19 cellular contexts compared by ENCODE assay signal in the genomic region with DNA sequence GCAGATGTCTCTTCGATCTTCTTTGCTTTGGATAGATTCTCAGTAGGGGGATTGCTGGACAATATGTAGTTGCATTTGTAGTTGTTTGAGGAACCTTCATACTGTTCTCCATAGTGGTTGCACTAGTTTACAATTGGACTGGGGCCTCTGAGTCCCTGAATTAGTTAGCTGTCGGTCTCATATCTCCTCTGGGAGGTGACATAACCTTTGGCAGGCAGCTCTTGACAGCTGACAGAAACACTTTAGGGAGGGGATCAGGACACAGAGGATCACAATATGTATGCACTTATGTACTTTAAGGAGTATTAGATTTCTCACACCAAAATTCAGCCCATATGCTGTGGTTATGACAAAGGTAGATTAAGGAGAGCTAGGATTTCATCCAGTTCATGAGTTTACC.
DNase-seq lines count a peak whose midpoint lies in the region; ATAC-seq, FAIRE-seq and TF ChIP-seq lines count a peak whose summit lies in the region.
"Had no signal": no experiment of that assay in that cellular context is flagged by ENCODE, and none has a peak within 500 bp of the region (broad histone marks: within the 10 kb centered on the region; RNA-seq: fewer than 3 reads in every experiment).

No MANE protein-coding gene starts in this region.

- H3K27me3 ChIP-seq in heart left ventricle: no peaks in the 10 kb centered on the region
- no peaks in the 10 kb centered on the region for H3K27me3 ChIP-seq in naive thymus-derived CD4-positive, alpha-beta T cell (ENCODE audit: control insufficient read depth in 2 of 2, insufficient read depth in 2 of 2, low read length in 2 of 2)
- H3K27me3 ChIP-seq: BLaER1 treated with 17β-estradiol and CSF1 and Interleukin-3, amounts not matched to agents 10 nM and 100 nM had no signal

- POLR2A ChIA-PET in naive thymus-derived CD4-positive, alpha-beta T cell (lab: Charles Lee): no interaction called here

- no peaks in the 10 kb centered on the region for H3K36me3 ChIP-seq in heart left ventricle
- H3K36me3 ChIP-seq in naive thymus-derived CD4-positive, alpha-beta T cell (ENCODE audit: control insufficient read depth in 2 of 3, insufficient read depth in 3 of 3, low read length in 3 of 3): no peaks in the 10 kb centered on the region
- H3K36me3 ChIP-seq: BLaER1 treated with 17β-estradiol and CSF1 and Interleukin-3, amounts not matched to agents 10 nM and 100 nM had no signal

- no peak for TF ChIP-seq POLR2A in heart left ventricle (IDR thresholded peaks at IDR 0.05)

- intact Hi-C loops in heart left ventricle (cut with DNase I) (no loop called here), cardiac septum (cut with DNase I) (no loop called here)
- intact Hi-C loops in naive thymus-derived CD4-positive, alpha-beta T cell (cut with micrococcal nuclease): no loop called here

- DNase-seq in heart left ventricle (no peak), cardiac septum (ENCODE audit: low spot score) (no peak), NCI-H2171 (lab: John Stamatoyannopoulos, UW) (peak; percentile 69), NCI-H69 (lab: John Stamatoyannopoulos, UW) (peak; percentile 58), HTR-8/SVneo (ENCODE audit: insufficient read length, low spot score) (no peak), SIG-M5 (lab: John Stamatoyannopoulos, UW) (no peak)
- no peak for DNase-seq in naive thymus-derived CD4-positive, alpha-beta T cell
- DNase-seq: Calu3; CD8-positive, alpha-beta T cell; DMS153; DMS79; GF-D8; HCEC 1CT; IMR-90 had no signal

- no peak for FAIRE-seq in HTR-8/SVneo (lab: Jason Lieb, UNC)
- FAIRE-seq: H54 had no signal

- no peak overlapping the region for H3K27ac ChIP-seq in heart left ventricle
- no peak overlapping the region for H3K27ac ChIP-seq in naive thymus-derived CD4-positive, alpha-beta T cell (ENCODE audit: low read depth, low read length)
- H3K27ac ChIP-seq: BLaER1 treated with 17β-estradiol and CSF1 and Interleukin-3, amounts not matched to agents 10 nM and 100 nM; HL-60 had no signal

- peaks cover 0 to 35% (median 2%) of the 10 kb centered on the region in 12 donors for H3K9me3 ChIP-seq in heart left ventricle
- no peaks in the 10 kb centered on the region for H3K9me3 ChIP-seq in naive thymus-derived CD4-positive, alpha-beta T cell (ENCODE audit: control insufficient read depth in 2 of 3, low read length in 3 of 3)

- H3K4me3 ChIP-seq in heart left ventricle: no peak overlapping the region
- no peak overlapping the region for H3K4me3 ChIP-seq in naive thymus-derived CD4-positive, alpha-beta T cell (ENCODE audit: low read length)
- H3K4me3 ChIP-seq: BLaER1 treated with 17β-estradiol and CSF1 and Interleukin-3, amounts not matched to agents 10 nM and 100 nM; GM23338 had no signal

- no peak for TF ChIP-seq CTCF in heart left ventricle (IDR thresholded peaks at IDR 0.05)

- H3K4me1 ChIP-seq in heart left ventricle: peaks cover 0 to 6% (median 0%) of the 10 kb centered on the region in 12 donors
- no peaks in the 10 kb centered on the region for H3K4me1 ChIP-seq in naive thymus-derived CD4-positive, alpha-beta T cell (ENCODE audit: control insufficient read depth in 2 of 2, insufficient read depth in 2 of 2, low read length in 2 of 2)
- H3K4me1 ChIP-seq: BLaER1 treated with 17β-estradiol and CSF1 and Interleukin-3, amounts not matched to agents 10 nM and 100 nM had no signal

- H3K36me3 Mint-ChIP-seq in naive thymus-derived CD4-positive, alpha-beta T cell: no peaks in the 10 kb centered on the region
- H3K36me3 Mint-ChIP-seq: CD8-positive, alpha-beta T cell had no signal

- no peaks in the 10 kb centered on the region for H3K4me1 Mint-ChIP-seq in naive thymus-derived CD4-positive, alpha-beta T cell
- H3K4me1 Mint-ChIP-seq: B cell, GM23338 had no signal

- peak; percentile 44 to 68 (median 57) for ATAC-seq in heart left ventricle
- ATAC-seq in naive thymus-derived CD4-positive, alpha-beta T cell: no peak
- ATAC-seq: CD8-positive, alpha-beta T cell; GM23338 had no signal

- no peak overlapping the region for H3K27ac Mint-ChIP-seq in naive thymus-derived CD4-positive, alpha-beta T cell
- H3K27ac Mint-ChIP-seq: B cell; CD8-positive, alpha-beta T cell; GM23338 had no signal

- H3K9me3 Mint-ChIP-seq in naive thymus-derived CD4-positive, alpha-beta T cell: peaks cover 2 to 32% (median 11%) of the 10 kb centered on the region in 11 donors
- H3K9me3 Mint-ChIP-seq: GM23338 had no signal

- H3K4me3 Mint-ChIP-seq in naive thymus-derived CD4-positive, alpha-beta T cell: no peak overlapping the region
- H3K4me3 Mint-ChIP-seq: B cell; CD8-positive, alpha-beta T cell; GM23338 had no signal

- CTCF ChIA-PET in naive thymus-derived CD4-positive, alpha-beta T cell (lab: Charles Lee): no interaction called here

- 33 to 52% (median 47%) methylated on average over 2 of the region's 2 CpGs for WGBS in heart left ventricle, 4 donors

- H3K27me3 Mint-ChIP-seq in naive thymus-derived CD4-positive, alpha-beta T cell: no peaks in the 10 kb centered on the region
- H3K27me3 Mint-ChIP-seq: B cell had no signal

Comparison
In these comparisons a context has a peak if more than half of its experiments do, and no peak if none do; other contexts are left out.
1. DNase-seq: peak in NCI-H2171 (single experiment) and NCI-H69 (single experiment); none in heart left ventricle (0 of 5), cardiac septum (single experiment), naive thymus-derived CD4-positive, alpha-beta T cell (0 of 9), HTR-8/SVneo (single experiment) and SIG-M5 (single experiment).